Comparison of ENCODE assay signal across 1 cellular context in the genomic region with DNA sequence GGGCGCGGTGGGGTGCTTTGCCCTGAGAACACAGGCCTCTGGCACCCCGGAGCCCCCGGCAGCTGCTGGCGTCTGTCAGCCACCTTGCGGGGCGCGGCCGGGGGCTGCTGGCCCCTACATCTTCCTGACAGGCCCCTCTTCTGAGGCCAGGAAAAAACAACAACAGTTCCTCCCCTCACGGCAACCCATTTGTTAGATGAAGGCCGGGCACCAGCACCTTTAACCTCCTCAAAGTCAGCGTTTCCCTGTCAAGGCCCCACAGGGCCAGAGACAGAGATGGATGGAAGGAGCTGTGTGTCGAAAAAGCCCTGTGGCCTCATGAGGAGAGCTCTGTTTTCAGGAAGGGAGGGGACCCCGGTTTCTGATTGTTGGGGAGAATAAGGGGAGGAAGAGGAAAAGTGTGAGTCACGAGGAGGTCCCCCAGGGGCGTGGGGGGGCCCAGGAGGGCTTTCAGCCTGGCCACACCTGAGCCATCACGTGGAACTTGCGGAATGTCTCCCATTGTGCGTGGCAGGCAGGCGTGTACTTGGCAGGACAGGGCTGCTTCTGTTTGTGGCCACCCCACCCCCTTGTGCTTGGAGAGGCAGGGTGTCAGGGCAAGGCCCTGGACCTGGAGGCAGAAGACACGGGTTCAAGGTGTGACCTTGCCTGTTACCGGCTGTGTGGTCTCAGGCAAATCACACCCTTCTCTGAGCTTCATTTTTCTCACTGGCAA.
A peak's percentile ranks its signal among the peaks of the same experiment; 100 is the strongest.
TF ChIP-seq lines count a peak whose summit lies in the region.

No MANE protein-coding gene starts in this region.

TF ChIP-seq in HepG2, 621 proteins besides CTCF, POLR2A, EP300 and RAD21 (continued from another document and continues in another):
- TF ChIP-seq, protein P1, sequence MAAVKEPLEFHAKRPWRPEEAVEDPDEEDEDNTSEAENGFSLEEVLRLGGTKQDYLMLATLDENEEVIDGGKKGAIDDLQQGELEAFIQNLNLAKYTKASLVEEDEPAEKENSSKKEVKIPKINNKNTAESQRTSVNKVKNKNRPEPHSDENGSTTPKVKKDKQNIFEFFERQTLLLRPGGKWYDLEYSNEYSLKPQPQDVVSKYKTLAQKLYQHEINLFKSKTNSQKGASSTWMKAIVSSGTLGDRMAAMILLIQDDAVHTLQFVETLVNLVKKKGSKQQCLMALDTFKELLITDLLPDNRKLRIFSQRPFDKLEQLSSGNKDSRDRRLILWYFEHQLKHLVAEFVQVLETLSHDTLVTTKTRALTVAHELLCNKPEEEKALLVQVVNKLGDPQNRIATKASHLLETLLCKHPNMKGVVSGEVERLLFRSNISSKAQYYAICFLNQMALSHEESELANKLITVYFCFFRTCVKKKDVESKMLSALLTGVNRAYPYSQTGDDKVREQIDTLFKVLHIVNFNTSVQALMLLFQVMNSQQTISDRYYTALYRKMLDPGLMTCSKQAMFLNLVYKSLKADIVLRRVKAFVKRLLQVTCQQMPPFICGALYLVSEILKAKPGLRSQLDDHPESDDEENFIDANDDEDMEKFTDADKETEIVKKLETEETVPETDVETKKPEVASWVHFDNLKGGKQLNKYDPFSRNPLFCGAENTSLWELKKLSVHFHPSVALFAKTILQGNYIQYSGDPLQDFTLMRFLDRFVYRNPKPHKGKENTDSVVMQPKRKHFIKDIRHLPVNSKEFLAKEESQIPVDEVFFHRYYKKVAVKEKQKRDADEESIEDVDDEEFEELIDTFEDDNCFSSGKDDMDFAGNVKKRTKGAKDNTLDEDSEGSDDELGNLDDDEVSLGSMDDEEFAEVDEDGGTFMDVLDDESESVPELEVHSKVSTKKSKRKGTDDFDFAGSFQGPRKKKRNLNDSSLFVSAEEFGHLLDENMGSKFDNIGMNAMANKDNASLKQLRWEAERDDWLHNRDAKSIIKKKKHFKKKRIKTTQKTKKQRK (IDR thresholded peaks at IDR 0.05; ENCODE audit: low read length): no peak
- peak; percentile 53; the same call in 1 of the 2 replicates for TF ChIP-seq ZNF280B (CRISPR knock-in tag; IDR thresholded peaks at IDR 0.05; ENCODE audit: borderline replicate concordance)
- TF ChIP-seq FOSL2 (CRISPR knock-in tag; IDR thresholded peaks at IDR 0.05): peak; percentile 50; the same call in 1 of the 2 replicates
- TF ChIP-seq, protein P2, sequence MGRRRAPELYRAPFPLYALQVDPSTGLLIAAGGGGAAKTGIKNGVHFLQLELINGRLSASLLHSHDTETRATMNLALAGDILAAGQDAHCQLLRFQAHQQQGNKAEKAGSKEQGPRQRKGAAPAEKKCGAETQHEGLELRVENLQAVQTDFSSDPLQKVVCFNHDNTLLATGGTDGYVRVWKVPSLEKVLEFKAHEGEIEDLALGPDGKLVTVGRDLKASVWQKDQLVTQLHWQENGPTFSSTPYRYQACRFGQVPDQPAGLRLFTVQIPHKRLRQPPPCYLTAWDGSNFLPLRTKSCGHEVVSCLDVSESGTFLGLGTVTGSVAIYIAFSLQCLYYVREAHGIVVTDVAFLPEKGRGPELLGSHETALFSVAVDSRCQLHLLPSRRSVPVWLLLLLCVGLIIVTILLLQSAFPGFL (CRISPR knock-in tag; IDR thresholded peaks at IDR 0.05): no peak
- no peak for TF ChIP-seq RORA (CRISPR knock-in tag; IDR thresholded peaks at IDR 0.05)
- TF ChIP-seq IRF9 (CRISPR knock-in tag; IDR thresholded peaks at IDR 0.05; ENCODE audit: borderline replicate concordance): peak; percentile 59; the same call in 1 of the 2 replicates
- no peak for TF ChIP-seq HNRNPK (IDR thresholded peaks at IDR 0.05; ENCODE audit: low read depth, low read length, poor library complexity, severe bottlenecking)
- 0 out of 2 replicates have a peak, but pooled peaks have one; percentile 77 for TF ChIP-seq ZKSCAN5 (CRISPR knock-in tag; IDR thresholded peaks at IDR 0.05)
- no peak for TF ChIP-seq ZBTB44 (CRISPR knock-in tag; IDR thresholded peaks at IDR 0.05)
- 0 out of 2 replicates have a peak, but pooled peaks have one; percentile 33 for TF ChIP-seq KDM5B (CRISPR knock-in tag; IDR thresholded peaks at IDR 0.05; ENCODE audit: borderline replicate concordance)
- TF ChIP-seq KDM2A (CRISPR knock-in tag; IDR thresholded peaks at IDR 0.05; ENCODE audit: borderline replicate concordance, low read depth): 0 out of 2 replicates have a peak, but pooled peaks have one; percentile 13
- peak; percentile 49; the same call in 1 of the 2 replicates for TF ChIP-seq HDAC2 (CRISPR knock-in tag; IDR thresholded peaks at IDR 0.05)
- TF ChIP-seq RARG (CRISPR knock-in tag; IDR thresholded peaks at IDR 0.05; ENCODE audit: low read depth): no peak
- TF ChIP-seq NONO (IDR thresholded peaks at IDR 0.05): no peak
- TF ChIP-seq NONO (CRISPR knock-in tag; conservative IDR thresholded peaks at IDR 0.05): 0 out of 2 replicates have a peak, but pooled peaks have one; percentile 27
- TF ChIP-seq RARA (CRISPR knock-in tag; IDR thresholded peaks at IDR 0.05): peak; percentile 38
- no peak for TF ChIP-seq YEATS2 (CRISPR knock-in tag; IDR thresholded peaks at IDR 0.05; ENCODE audit: borderline replicate concordance)
- TF ChIP-seq MAX (IDR thresholded peaks at IDR 0.05): peak; percentile 86
- TF ChIP-seq MLX (CRISPR knock-in tag; IDR thresholded peaks at IDR 0.05): 0 out of 2 replicates have a peak, but pooled peaks have one; percentile 33
- TF ChIP-seq ZMYM3 (CRISPR knock-in tag; IDR thresholded peaks at IDR 0.05): peak; percentile 94
- TF ChIP-seq TGIF2 (CRISPR knock-in tag; IDR thresholded peaks at IDR 0.05): peak; percentile 90
- peak; percentile 84; the same call in 1 of the 2 replicates for TF ChIP-seq ZNF335 (CRISPR knock-in tag; IDR thresholded peaks at IDR 0.05)
- peak; percentile 20; the same call in 1 of the 2 replicates for TF ChIP-seq CBFB (CRISPR knock-in tag; IDR thresholded peaks at IDR 0.05)
- peak; percentile 15; the same call in 1 of the 2 replicates for TF ChIP-seq ELF3 (CRISPR knock-in tag; IDR thresholded peaks at IDR 0.05)
- peak; percentile 38; the same call in 1 of the 2 replicates for TF ChIP-seq GABPB1 (CRISPR knock-in tag; IDR thresholded peaks at IDR 0.05)
- TF ChIP-seq ZNF607 (CRISPR knock-in tag; IDR thresholded peaks at IDR 0.05; ENCODE audit: borderline replicate concordance): no peak
- no peak for TF ChIP-seq SRF (IDR thresholded peaks at IDR 0.05; ENCODE audit: low read depth, low read length)
- TF ChIP-seq AFF4 (CRISPR knock-in tag; IDR thresholded peaks at IDR 0.05): 0 out of 2 replicates have a peak, but pooled peaks have one; percentile 41
- TF ChIP-seq SNAPC2 (CRISPR knock-in tag; IDR thresholded peaks at IDR 0.05): peak; percentile 67
- TF ChIP-seq, protein P3, sequence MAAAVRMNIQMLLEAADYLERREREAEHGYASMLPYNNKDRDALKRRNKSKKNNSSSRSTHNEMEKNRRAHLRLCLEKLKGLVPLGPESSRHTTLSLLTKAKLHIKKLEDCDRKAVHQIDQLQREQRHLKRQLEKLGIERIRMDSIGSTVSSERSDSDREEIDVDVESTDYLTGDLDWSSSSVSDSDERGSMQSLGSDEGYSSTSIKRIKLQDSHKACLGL (CRISPR knock-in tag; IDR thresholded peaks at IDR 0.05): peak; percentile 47; the same call in 1 of the 2 replicates
- TF ChIP-seq, protein P4, sequence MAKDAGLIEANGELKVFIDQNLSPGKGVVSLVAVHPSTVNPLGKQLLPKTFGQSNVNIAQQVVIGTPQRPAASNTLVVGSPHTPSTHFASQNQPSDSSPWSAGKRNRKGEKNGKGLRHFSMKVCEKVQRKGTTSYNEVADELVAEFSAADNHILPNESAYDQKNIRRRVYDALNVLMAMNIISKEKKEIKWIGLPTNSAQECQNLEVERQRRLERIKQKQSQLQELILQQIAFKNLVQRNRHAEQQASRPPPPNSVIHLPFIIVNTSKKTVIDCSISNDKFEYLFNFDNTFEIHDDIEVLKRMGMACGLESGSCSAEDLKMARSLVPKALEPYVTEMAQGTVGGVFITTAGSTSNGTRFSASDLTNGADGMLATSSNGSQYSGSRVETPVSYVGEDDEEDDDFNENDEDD (CRISPR knock-in tag; IDR thresholded peaks at IDR 0.05; ENCODE audit: borderline replicate concordance): peak; percentile 9; the same call in 1 of the 2 replicates
- peak; percentile 52 for TF ChIP-seq ZBTB38 (CRISPR knock-in tag; IDR thresholded peaks at IDR 0.05)
- TF ChIP-seq PRDM15 (CRISPR knock-in tag; IDR thresholded peaks at IDR 0.05): 0 out of 2 replicates have a peak, but pooled peaks have one; percentile 34
- peak; percentile 82 for TF ChIP-seq TEAD3 (CRISPR knock-in tag; optimal IDR thresholded peaks at IDR 0.05; ENCODE audit: borderline replicate concordance)
